Comparison of ENCODE assay signal across 13 cellular contexts in genomic region chr12:1107669-1108068, GRCh38.
DNase-seq lines count a peak whose midpoint lies in the region; ATAC-seq and TF ChIP-seq lines count a peak whose summit lies in the region.
"Had no signal": no experiment of that assay in that cellular context is flagged by ENCODE, and none has a peak within 500 bp of the region (broad histone marks: within the 10 kb centered on the region; RNA-seq: fewer than 3 reads in every experiment).

No MANE protein-coding gene starts in this region.

- no peaks in the 10 kb centered on the region for H3K4me1 ChIP-seq in CD4-positive, CD25-positive, alpha-beta regulatory T cell (ENCODE audit: control insufficient read depth, insufficient read depth, low read length, poor library complexity, severe bottlenecking)
- H3K4me1 ChIP-seq in IMR-90 (ENCODE audit: control insufficient read depth, insufficient read depth, low read length) = peaks cover 6% of the 10 kb centered on the region
- H3K4me1 ChIP-seq: A549, BLaER1 had no signal

- H3K4me2 ChIP-seq in IMR-90 (ENCODE audit: low read depth, low read length) = no peak overlapping the region
- H3K4me2 ChIP-seq: A549, BLaER1 had no signal

- 0 out of 2 replicates have a peak, but pooled peaks cover 7% of the 10 kb centered on the region for H4K20me1 ChIP-seq in IMR-90 (ENCODE audit: insufficient read depth, low read length)

- H3K18ac ChIP-seq in IMR-90 (ENCODE audit: low read depth, low read length) = no peak overlapping the region

- TF ChIP-seq RAD21 in IMR-90 (IDR thresholded peaks at IDR 0.05; ENCODE audit: low read length) = no peak

- H3K14ac ChIP-seq in IMR-90 (replicated peaks; ENCODE audit: low read depth, low read length) = peak overlapping the region; percentile 11; the same call in 1 of the 2 replicates

- H3K36me3 ChIP-seq in CD4-positive, CD25-positive, alpha-beta regulatory T cell (ENCODE audit: control insufficient read depth, insufficient read depth, low read length) = peaks cover 5% of the 10 kb centered on the region
- peaks cover 11% of the 10 kb centered on the region for H3K36me3 ChIP-seq in IMR-90 (ENCODE audit: control insufficient read depth, insufficient read depth, low read length)

- no peak overlapping the region for H3K56ac ChIP-seq in IMR-90 (ENCODE audit: extremely low read depth, insufficient read depth, low read length)

- no peak overlapping the region for H2BK15ac ChIP-seq in IMR-90 (ENCODE audit: low read depth, low read length)

- no TSS peak for BruUV-seq in IMR-90 (replicated peaks; lab: Mats Ljungman, UMichigan)

- H3K9ac ChIP-seq in IMR-90 (ENCODE audit: low read depth, low read length) = no peak overlapping the region
- H3K9ac ChIP-seq: BLaER1 had no signal

- CTCF ChIA-PET in IMR-90 (lab: Yijun Ruan, JAX) = no interaction called here

- H3K4me3 Mint-ChIP-seq in CD4-positive, CD25-positive, alpha-beta regulatory T cell = no peak overlapping the region
- no peak overlapping the region for H3K4me3 Mint-ChIP-seq in chondrocyte (ENCODE audit: unreplicated experiment)

- no peak overlapping the region for H2AK9ac ChIP-seq in IMR-90 (replicated peaks; ENCODE audit: low read depth, low read length, poor library complexity)

- H3K27me3 Mint-ChIP-seq in CD4-positive, CD25-positive, alpha-beta regulatory T cell = no peaks in the 10 kb centered on the region
- H3K27me3 Mint-ChIP-seq in chondrocyte (ENCODE audit: low read depth) = no peaks in the 10 kb centered on the region

- intact Hi-C loops in IMR-90 (cut with micrococcal nuclease) = no loop called here

- H4K91ac ChIP-seq in IMR-90 (ENCODE audit: insufficient read depth, low read depth, low read length) = no peak overlapping the region

- TF ChIP-seq CTCF in IMR-90 (conservative IDR thresholded peaks at IDR 0.05; ENCODE audit: low read depth, low read length) = no peak
- no peak for TF ChIP-seq CTCF in chondrocyte (IDR thresholded peaks at IDR 0.05)
- no peak for TF ChIP-seq CTCF in GM13977 (IDR thresholded peaks at IDR 0.05; ENCODE audit: extremely low read depth, insufficient read depth, missing control alignments)

- no peak overlapping the region for H3K27ac ChIP-seq in CD4-positive, CD25-positive, alpha-beta regulatory T cell (ENCODE audit: insufficient read depth, low read length, poor library complexity, severe bottlenecking)
- no peak overlapping the region for H3K27ac ChIP-seq in IMR-90 (ENCODE audit: insufficient read depth, low read length)
- H3K27ac ChIP-seq: A549, BLaER1 had no signal

- no peak for TF ChIP-seq POLR2A in IMR-90 (IDR thresholded peaks at IDR 0.05; ENCODE audit: low read depth, low read length)

- H3K9me3 ChIP-seq in CD4-positive, CD25-positive, alpha-beta regulatory T cell (ENCODE audit: control insufficient read depth in 2 of 2, low read length in 2 of 2) = no peaks in the 10 kb centered on the region
- H3K9me3 ChIP-seq in IMR-90 (ENCODE audit: control insufficient read depth, insufficient read depth, low read length) = no peaks in the 10 kb centered on the region
- H3K9me3 ChIP-seq: A549, BLaER1 had no signal

- no peak overlapping the region for H2BK20ac ChIP-seq in IMR-90 (ENCODE audit: low read depth, low read length)

- ATAC-seq in CD4-positive, CD25-positive, alpha-beta regulatory T cell (ENCODE audit: low read depth in 2 of 2) = no peak
- ATAC-seq in IMR-90 (ENCODE audit: low read depth) (peak; percentile 17; the same call in 1 of the 2 replicates), HG03175 (IDR thresholded peaks at IDR 0.05; ENCODE audit: unreplicated experiment) (no peak)
- ATAC-seq: A549, HepG2 had no signal

- no peak overlapping the region for H2BK5ac ChIP-seq in IMR-90 (ENCODE audit: low read depth, low read length, poor library complexity, severe bottlenecking)

- peaks cover 7% of the 10 kb centered on the region; the same call in 1 of the 2 replicates for H3K9me1 ChIP-seq in IMR-90 (ENCODE audit: insufficient read depth, low read length)

- in situ Hi-C loops in IMR-90 (cut with MboI; ENCODE audit: low sequenced_read_pairs) = no loop called here
- in situ Hi-C loops in GM13977 (cut with MboI; ENCODE audit: low pct_unique_long_range_greater_than_20kb, low sequenced_read_pairs, unreplicated experiment) = no loop called here

- peaks cover 34 to 47% of the 10 kb centered on the region in 2 experiments for H3K79me1 ChIP-seq in IMR-90 (ENCODE audit: low read depth in 1 of 2, low read length in 2 of 2)

- DNase-seq in CD4-positive, CD25-positive, alpha-beta regulatory T cell = no peak
- peak; percentile 81 for DNase-seq in EH (ENCODE audit: low read depth)
- DNase-seq in IMR-90 = no peak
- DNase-seq in chondrocyte (ENCODE audit: low spot score) = no peak
- no peak for DNase-seq in midbrain (lab: John Stamatoyannopoulos, UW)
- DNase-seq in GM13977 (ENCODE audit: low spot score) = no peak
- DNase-seq: Calu3, DMS 273 treated with DMSO at 0.1 percent for 48 hours, HCEC 1CT had no signal

- no peak overlapping the region for H4K5ac ChIP-seq in IMR-90 (ENCODE audit: low read depth, low read length)

- H4K8ac ChIP-seq in IMR-90 (ENCODE audit: low read depth in 2 of 2, low read length in 2 of 2) = no peak overlapping the region

- no peak overlapping the region for H3K23ac ChIP-seq in IMR-90 (ENCODE audit: low read depth, low read length)

- no peaks in the 10 kb centered on the region for H3K27me3 ChIP-seq in CD4-positive, CD25-positive, alpha-beta regulatory T cell (ENCODE audit: control insufficient read depth, insufficient read depth, low read length)
- no peaks in the 10 kb centered on the region for H3K27me3 ChIP-seq in IMR-90 (ENCODE audit: control insufficient read depth, insufficient read depth, low read length)
- H3K27me3 ChIP-seq: BLaER1 had no signal

- H3K36me3 Mint-ChIP-seq in CD4-positive, CD25-positive, alpha-beta regulatory T cell = peaks cover 22% of the 10 kb centered on the region
- peaks cover 7% of the 10 kb centered on the region for H3K36me3 Mint-ChIP-seq in chondrocyte (ENCODE audit: low read depth)

- H2BK120ac ChIP-seq in IMR-90 (ENCODE audit: low read depth, low read length) = no peak overlapping the region

- H3K4ac ChIP-seq in IMR-90 (ENCODE audit: low read depth, low read length) = no peak overlapping the region

- H2AK5ac ChIP-seq in IMR-90 (ENCODE audit: low read depth, low read length) = no peak overlapping the region

- dilution Hi-C loops in IMR-90 (cut with HindIII; ENCODE audit: low sequenced_read_pairs, unreplicated experiment) = loop anchor here (25.0 kb wide), 1 partner anchor 455 kb away; no protein-coding TSS in a partner anchor

- POLR2A ChIA-PET in IMR-90 (lab: Charles Lee; ENCODE audit: unreplicated experiment) = no interaction called here

- peaks cover 11 to 25% (median 19%) of the 10 kb centered on the region in 4 donors for H3K4me1 Mint-ChIP-seq in CD4-positive, CD25-positive, alpha-beta regulatory T cell
- H3K4me1 Mint-ChIP-seq in chondrocyte (ENCODE audit: low read depth) = peaks cover 18% of the 10 kb centered on the region

- no peak overlapping the region for H3K4me3 ChIP-seq in CD4-positive, CD25-positive, alpha-beta regulatory T cell (ENCODE audit: low read depth, low read length)
- no peak overlapping the region for H3K4me3 ChIP-seq in IMR-90 (ENCODE audit: insufficient read depth, low read depth, low read length)
- H3K4me3 ChIP-seq: A549, BLaER1 had no signal

- H3K9me3 Mint-ChIP-seq in CD4-positive, CD25-positive, alpha-beta regulatory T cell = no peaks in the 10 kb centered on the region
- no peaks in the 10 kb centered on the region for H3K9me3 Mint-ChIP-seq in chondrocyte (ENCODE audit: low read depth)

- H2AFZ ChIP-seq in IMR-90 (replicated peaks; ENCODE audit: low read length, poor library complexity) = no peak overlapping the region

- peak overlapping the region in 2 of 3 donors; percentile 14 to 68 for H3K27ac Mint-ChIP-seq in CD4-positive, CD25-positive, alpha-beta regulatory T cell
- peak overlapping the region; percentile 56 for H3K27ac Mint-ChIP-seq in chondrocyte (ENCODE audit: unreplicated experiment)

TF ChIP-seq in IMR-90, 13 proteins besides CTCF, POLR2A, EP300 and RAD21:
- TF ChIP-seq SMC3 (IDR thresholded peaks at IDR 0.05; ENCODE audit: low read depth, low read length) (no peak), CEBPB (IDR thresholded peaks at IDR 0.05; ENCODE audit: low read depth, low read length) (no peak), MAZ (IDR thresholded peaks at IDR 0.05; ENCODE audit: borderline replicate concordance, low read depth, low read length) (no peak), MAFK (IDR thresholded peaks at IDR 0.05; ENCODE audit: low read depth, low read length) (no peak), NFE2L2 (IDR thresholded peaks at IDR 0.05; ENCODE audit: low read depth, low read length) (no peak), BHLHE40 (IDR thresholded peaks at IDR 0.05; ENCODE audit: low read depth, low read length) (no peak), MXI1 (IDR thresholded peaks at IDR 0.05; ENCODE audit: borderline replicate concordance, low read depth, low read length) (no peak), ELK1 (IDR thresholded peaks at IDR 0.05; ENCODE audit: borderline replicate concordance, low read depth, low read length) (no peak), USF2 (IDR thresholded peaks at IDR 0.05; ENCODE audit: low read depth, low read length) (no peak), RCOR1 (IDR thresholded peaks at IDR 0.05; ENCODE audit: insufficient replicate concordance, low read length) (no peak), RFX5 (IDR thresholded peaks at IDR 0.05; ENCODE audit: low read depth, low read length) (no peak), FOS (IDR thresholded peaks at IDR 0.05; ENCODE audit: low read depth, low read length) (no peak), CHD1 (IDR thresholded peaks at IDR 0.05; ENCODE audit: low read depth, low read length) (no peak)
